Comparison of ENCODE assay signal across 8 cellular contexts in the genomic region with DNA sequence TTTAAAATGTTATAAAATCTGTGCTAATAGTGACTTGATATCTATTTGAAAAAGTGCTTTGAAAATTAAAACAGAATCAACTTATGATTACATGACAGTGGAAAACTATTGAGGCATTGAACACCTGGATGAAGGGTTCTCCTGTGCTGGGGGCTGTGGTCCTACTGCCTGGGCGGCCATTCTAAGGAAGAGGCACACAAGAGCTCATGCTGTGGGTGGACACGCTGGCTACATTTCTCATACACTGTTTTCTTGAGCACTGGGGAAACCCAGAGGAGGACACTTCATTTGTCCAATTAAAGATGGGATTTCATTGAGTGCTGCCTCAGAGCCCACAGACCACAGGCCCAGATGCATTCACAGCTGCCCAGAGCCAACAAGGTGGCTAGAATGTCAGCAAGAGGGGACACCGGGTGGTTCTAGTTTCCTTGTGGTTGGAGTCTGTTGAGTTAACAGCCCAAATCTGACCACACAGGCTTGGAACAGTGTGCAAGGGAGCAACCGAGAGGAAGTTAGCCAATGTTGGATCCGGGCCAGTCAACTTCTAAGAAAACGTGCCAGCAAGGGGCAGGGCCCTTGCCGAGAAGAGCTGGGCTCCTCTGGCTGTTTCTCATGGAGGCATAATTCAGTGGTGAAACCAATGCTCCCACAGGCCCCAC. TPM values are rescaled to one million over a fixed set of nuclear protein-coding genes. Genes with fewer than 3 reads are reported as not detected.
A peak's percentile ranks its signal among the peaks of the same experiment; 100 is the strongest.
DNase-seq lines count a peak whose midpoint lies in the region; ATAC-seq, FAIRE-seq and TF ChIP-seq lines count a peak whose summit lies in the region.

No MANE protein-coding gene starts in this region.

- H3K4me3 ChIP-seq in endothelial cell of umbilical vein (replicated peaks in 1 of 3; ENCODE audit: insufficient read depth in 1 of 3, low read depth in 1 of 3, low read length in 3 of 3) (no peak overlapping the region), neutrophil (ENCODE audit: low read depth in 1 of 2, low read length in 1 of 2) (peak overlapping the region; percentile 45 to 49)

- H3K27me3 ChIP-seq in endothelial cell of umbilical vein (ENCODE audit: control insufficient read depth in 2 of 2, insufficient read depth in 2 of 2, low read length in 2 of 2) (no peaks in the 10 kb centered on the region), neutrophil (no peaks in the 10 kb centered on the region)

- no peaks in the 10 kb centered on the region for H3K36me3 ChIP-seq in endothelial cell of umbilical vein (ENCODE audit: control insufficient read depth in 2 of 2, extremely low read depth in 1 of 2, insufficient read depth in 2 of 2, low read length in 2 of 2)
- no peaks in the 10 kb centered on the region for H3K36me3 ChIP-seq in neutrophil

- intact Hi-C loops in endothelial cell of umbilical vein (cut with micrococcal nuclease): no loop called here

- no peak for TF ChIP-seq CTCF in endothelial cell of umbilical vein (IDR thresholded peaks at IDR 0.05; ENCODE audit: extremely low read depth in 1 of 2, insufficient read depth in 1 of 2, low read depth in 1 of 2, low read length in 2 of 2)
- no peak for TF ChIP-seq CTCF in neutrophil (IDR thresholded peaks at IDR 0.05)
- no peak for TF ChIP-seq CTCF in osteocyte (IDR thresholded peaks at IDR 0.05)

- H3K9me3 ChIP-seq in endothelial cell of umbilical vein (replicated peaks; ENCODE audit: control insufficient read depth, insufficient read depth, low read length) (no peaks in the 10 kb centered on the region), neutrophil (no peaks in the 10 kb centered on the region)

- peak; percentile 70 for ATAC-seq in GM21423 (IDR thresholded peaks at IDR 0.05; ENCODE audit: unreplicated experiment)
- no peak for ATAC-seq in HG02852 (IDR thresholded peaks at IDR 0.05; ENCODE audit: unreplicated experiment)

- no peaks in the 10 kb centered on the region for H3K9me3 Mint-ChIP-seq in osteocyte (ENCODE audit: unreplicated experiment)

- no peaks in the 10 kb centered on the region for H4K20me1 ChIP-seq in endothelial cell of umbilical vein (replicated peaks; ENCODE audit: control insufficient read depth, extremely low read depth, insufficient read depth, low read length)

- H3K9ac ChIP-seq in endothelial cell of umbilical vein (replicated peaks; ENCODE audit: extremely low read depth, insufficient read depth, low read length): no peak overlapping the region

- no peak overlapping the region for H3K4me2 ChIP-seq in endothelial cell of umbilical vein (ENCODE audit: insufficient read depth, low read length)

- no peaks in the 10 kb centered on the region for H3K79me2 ChIP-seq in endothelial cell of umbilical vein (ENCODE audit: control insufficient read depth, insufficient read depth, low read length)

- POLR2A ChIA-PET in endothelial cell of umbilical vein (lab: Charles Lee): no interaction called here

- dilution Hi-C loops in endothelial cell of umbilical vein (cut with MboI; ENCODE audit: extremely low pct_ligation_motif_present, low sequenced_read_pairs): no loop called here

- no peaks in the 10 kb centered on the region for H3K4me1 ChIP-seq in endothelial cell of umbilical vein (ENCODE audit: control insufficient read depth, extremely low read depth, insufficient read depth, low read length)
- H3K4me1 ChIP-seq in neutrophil (ENCODE audit: control insufficient read depth in 1 of 2, insufficient read depth in 1 of 2, low read depth in 1 of 2, low read length in 1 of 2): peaks cover 84 to 87% of the 10 kb centered on the region in 2 experiments

- no peak for TF ChIP-seq POLR2A in endothelial cell of umbilical vein (IDR thresholded peaks at IDR 0.05; ENCODE audit: low read depth, low read length)

- DNase-seq in Ammon's horn (ENCODE audit: low spot score) (peak; percentile 82), LHCN-M2 (ENCODE audit: low read depth) (peak; percentile 95), endothelial cell of umbilical vein (ENCODE audit: low read depth, low spot score) (peak; percentile 13), osteocyte (ENCODE audit: extremely low spot score, unreplicated experiment) (no peak)
- DNase-seq in activated CD4-positive, alpha-beta T cell treated with anti-CD3 and anti-CD28 coated beads for 4 hours: peak; percentile 11 to 17

- H3K27ac ChIP-seq in endothelial cell of umbilical vein (ENCODE audit: insufficient read depth, low read depth, low read length) (no peak overlapping the region), neutrophil (peak overlapping the region; percentile 98)

- no peaks in the 10 kb centered on the region for H3K36me3 Mint-ChIP-seq in osteocyte (ENCODE audit: unreplicated experiment)

- H3K27me3 Mint-ChIP-seq in osteocyte (ENCODE audit: unreplicated experiment): peaks cover 23% of the 10 kb centered on the region

- peaks cover 6% of the 10 kb centered on the region for H3K4me1 Mint-ChIP-seq in osteocyte (ENCODE audit: unreplicated experiment)

- H3K27ac Mint-ChIP-seq in osteocyte (ENCODE audit: unreplicated experiment): no peak overlapping the region

- H3K9me1 ChIP-seq in endothelial cell of umbilical vein (replicated peaks; ENCODE audit: control insufficient read depth, extremely low read depth, insufficient read depth, low read length): no peaks in the 10 kb centered on the region

- BruUV-seq in endothelial cell of umbilical vein (replicated peaks; lab: Mats Ljungman, UMichigan): no TSS peak

- no peak overlapping the region for H2AFZ ChIP-seq in endothelial cell of umbilical vein (ENCODE audit: low read depth, low read length)

- CTCF ChIA-PET in endothelial cell of umbilical vein (lab: Charles Lee): interaction anchor here (1.2 to 1.3 kb wide), 2 partner anchors 9 to 174 kb away, joined by 3 read pairs; no protein-coding TSS in a partner anchor

- H3K4me3 Mint-ChIP-seq in osteocyte (ENCODE audit: unreplicated experiment): no peak overlapping the region

- no peak for FAIRE-seq in endothelial cell of umbilical vein (lab: Jason Lieb, UNC)

TF ChIP-seq in endothelial cell of umbilical vein, 7 proteins besides CTCF, POLR2A, EP300 and RAD21:
- TF ChIP-seq JUN (IDR thresholded peaks at IDR 0.05; ENCODE audit: borderline replicate concordance, insufficient read depth, insufficient read length, low read depth) (no peak), MYC (IDR thresholded peaks at IDR 0.05; ENCODE audit: low read depth, low read length) (no peak), FOS (IDR thresholded peaks at IDR 0.05; ENCODE audit: borderline replicate concordance, insufficient read depth, low read length) (no peak), EZH2 (IDR thresholded peaks at IDR 0.05; ENCODE audit: borderline replicate concordance, low read depth, low read length, severe bottlenecking) (no peak), GATA2 (IDR thresholded peaks at IDR 0.05; ENCODE audit: insufficient read depth, insufficient read length, low read depth, low read length) (no peak), POLR2AphosphoS5 (IDR thresholded peaks at IDR 0.05; ENCODE audit: insufficient read depth, low read depth, low read length) (no peak)
- TF ChIP-seq, protein P1, sequence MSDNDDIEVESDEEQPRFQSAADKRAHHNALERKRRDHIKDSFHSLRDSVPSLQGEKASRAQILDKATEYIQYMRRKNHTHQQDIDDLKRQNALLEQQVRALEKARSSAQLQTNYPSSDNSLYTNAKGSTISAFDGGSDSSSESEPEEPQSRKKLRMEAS (IDR thresholded peaks at IDR 0.05; ENCODE audit: insufficient read depth, insufficient read length): no peak

RNA-seq across cellular contexts. Expression of a gene that starts 35.1 kb away (rescaled TPM):
- 0.06 and 0.26 TPM in 2 replicates for total RNA-seq in LHCN-M2 (2014; rRNA removed)
- 0.07 TPM for polyA plus RNA-seq in LHCN-M2 (2012)
- total RNA-seq in endothelial cell of umbilical vein: 0.16 and 0.31 TPM in 2 replicates
- polyA plus RNA-seq in endothelial cell of umbilical vein: 0.10 and 0.17 TPM in 2 replicates
- 0.04 and 0.05 TPM in 2 replicates for polyA plus RNA-seq in endothelial cell of umbilical vein (2011; cell fraction: cytosol; rRNA removed)
- polyA plus RNA-seq in endothelial cell of umbilical vein (2011; cell fraction: nucleus; rRNA removed): 0.20 and 0.81 TPM in 2 replicates
- polyA plus RNA-seq in endothelial cell of umbilical vein (2012): 0.08 and 0.15 TPM in 2 replicates
- 0.27 and 0.83 TPM in 2 replicates for polyA minus RNA-seq in endothelial cell of umbilical vein
- 5.1 TPM for polyA minus RNA-seq in endothelial cell of umbilical vein (2011; cell fraction: cytosol; rRNA and poly(A)+ RNA removed)
- polyA minus RNA-seq in endothelial cell of umbilical vein (2011; cell fraction: nucleus; rRNA and poly(A)+ RNA removed): 0.34 TPM in 2 replicates
- 2.1 and 3.1 TPM in 2 replicates for total RNA-seq in osteocyte

Comparison
In these comparisons a context has a peak if more than half of its experiments do, and no peak if none do; other contexts are left out.
1. H3K4me3 ChIP-seq: peak in neutrophil (2 of 2); none in endothelial cell of umbilical vein (0 of 3).